Comparison of ENCODE assay signal across 15 cellular contexts in the genomic region with DNA sequence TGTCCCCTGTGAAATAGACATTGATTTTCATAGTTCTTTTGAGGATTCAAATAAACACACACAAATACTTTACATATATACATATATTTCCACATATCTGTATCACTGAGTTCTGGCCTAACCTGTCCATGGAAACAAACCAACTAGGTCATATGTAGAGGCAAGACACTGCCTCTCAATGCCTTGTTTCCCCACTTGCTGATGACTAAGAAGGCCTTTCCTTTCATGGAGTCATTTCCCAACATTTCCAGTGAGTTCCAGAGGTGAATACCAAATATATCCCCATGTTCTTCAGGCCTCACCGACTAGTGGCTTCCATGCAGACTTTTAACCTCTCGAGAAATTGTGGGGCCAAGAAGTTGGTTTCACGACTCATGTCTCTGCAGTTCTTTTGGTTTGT.
DNase-seq lines count a peak whose midpoint lies in the region; ATAC-seq, FAIRE-seq and TF ChIP-seq lines count a peak whose summit lies in the region.
"Had no signal": no experiment of that assay in that cellular context is flagged by ENCODE, and none has a peak within 500 bp of the region (broad histone marks: within the 10 kb centered on the region; RNA-seq: fewer than 3 reads in every experiment).

No MANE protein-coding gene starts in this region.

- in situ Hi-C loops in mammary epithelial cell (cut with MboI; ENCODE audit: low sequenced_read_pairs in 2 of 2), result no loop called here

- H3K27me3 Mint-ChIP-seq in naive B cell, result no peaks in the 10 kb centered on the region

- peak overlapping the region in 3 of 8 donors; percentile 22 to 74 (median 50) for H3K4me3 Mint-ChIP-seq in naive B cell
- H3K4me3 Mint-ChIP-seq: CD8-positive, alpha-beta T cell had no signal

- no peaks in the 10 kb centered on the region for H3K9me3 Mint-ChIP-seq in naive B cell
- H3K9me3 Mint-ChIP-seq: CD8-positive, alpha-beta T cell had no signal

- H3K9ac ChIP-seq in BLaER1, result no peak overlapping the region; the same call in 1 of the 2 replicates
- no peak overlapping the region for H3K9ac ChIP-seq in mammary epithelial cell (ENCODE audit: insufficient read depth, low read length)

- intact Hi-C loops in mammary epithelial cell (cut with micrococcal nuclease) (no loop called here), sciatic nerve (cut with DNase I) (loop anchor here (5.0 kb wide), 1 partner anchor 1652 kb away; no protein-coding TSS in a partner anchor)

- H3K9me3 ChIP-seq in BLaER1 (no peaks in the 10 kb centered on the region), mammary epithelial cell (replicated peaks; ENCODE audit: insufficient read depth, low read length) (no peaks in the 10 kb centered on the region), right atrium auricular region (no peaks in the 10 kb centered on the region)

- FAIRE-seq in GM19239 (lab: Jason Lieb, UNC), result peak; percentile 83
- FAIRE-seq: D721Med, RCC 7860 had no signal

- TF ChIP-seq CTCF in mammary epithelial cell (conservative IDR thresholded peaks at IDR 0.05 in 1 of 2, IDR thresholded peaks at IDR 0.05 in 1 of 2; ENCODE audit: extremely low read depth in 1 of 2, insufficient read depth in 1 of 2, low read depth in 1 of 2, low read length in 2 of 2), result no peak
- TF ChIP-seq CTCF in right atrium auricular region (IDR thresholded peaks at IDR 0.05), result no peak

- dilution Hi-C loops in mammary epithelial cell (cut with HindIII; ENCODE audit: low sequenced_read_pairs), result no loop called here

- no peak overlapping the region for H2AFZ ChIP-seq in mammary epithelial cell (ENCODE audit: low read depth, low read length)

- peaks cover 97% of the 10 kb centered on the region for H3K36me3 ChIP-seq in BLaER1
- no peaks in the 10 kb centered on the region for H3K36me3 ChIP-seq in mammary epithelial cell (ENCODE audit: insufficient read depth, low read length)
- no peaks in the 10 kb centered on the region for H3K36me3 ChIP-seq in right atrium auricular region

- CTCF ChIA-PET in mammary epithelial cell (lab: Charles Lee; ENCODE audit: low non-redundant PET), result no interaction called here

- peaks cover 28 to 32% of the 10 kb centered on the region in 2 donors for H3K36me3 Mint-ChIP-seq in naive B cell

- BruUV-seq in mammary epithelial cell (replicated peaks; lab: Mats Ljungman, UMichigan), result no TSS peak

- no peak overlapping the region for H3K4me3 ChIP-seq in BLaER1
- no peak overlapping the region for H3K4me3 ChIP-seq in mammary epithelial cell (replicated peaks in 1 of 3; ENCODE audit: insufficient read depth in 1 of 3, low read depth in 2 of 3, low read length in 3 of 3)
- no peak overlapping the region for H3K4me3 ChIP-seq in right atrium auricular region

- H3K27me3 ChIP-seq in BLaER1 (no peaks in the 10 kb centered on the region), mammary epithelial cell (ENCODE audit: insufficient read depth, low read length) (no peaks in the 10 kb centered on the region), right atrium auricular region (no peaks in the 10 kb centered on the region)

- no peak for DNase-seq in GM19239 (ENCODE audit: insufficient read length, low spot score)
- peak; percentile 24 for DNase-seq in mammary epithelial cell
- no peak for DNase-seq in naive B cell
- no peak for DNase-seq in right atrium auricular region (ENCODE audit: low spot score)
- no peak for DNase-seq in iPS-NIHi7 (ENCODE audit: extremely low spot score)
- no peak for DNase-seq in sciatic nerve (ENCODE audit: low spot score)
- DNase-seq: CD8-positive, alpha-beta T cell; H7; KBM-7; NCI-H1092; NCI-H1694; SHP77 had no signal

- peaks cover 99% of the 10 kb centered on the region for H4K20me1 ChIP-seq in BLaER1
- no peaks in the 10 kb centered on the region for H4K20me1 ChIP-seq in mammary epithelial cell (ENCODE audit: insufficient read depth, low read length)

- peak overlapping the region; percentile 16 to 82 (median 45) for H3K27ac Mint-ChIP-seq in naive B cell

- H3K4me1 ChIP-seq in BLaER1 (peaks cover 89% of the 10 kb centered on the region), mammary epithelial cell (ENCODE audit: insufficient read depth, low read length) (no peaks in the 10 kb centered on the region), right atrium auricular region (no peaks in the 10 kb centered on the region)

- 82% methylated on average over 3 of the region's 3 CpGs for WGBS in mammary epithelial cell (ENCODE audit: low coverage, missing lambda C conversion rate)

- no peak for ATAC-seq in naive B cell (ENCODE audit: low read depth in 2 of 2)
- ATAC-seq in sciatic nerve, result no peak
- ATAC-seq: CD8-positive, alpha-beta T cell had no signal

- H3K4me2 ChIP-seq in BLaER1 (peak overlapping the region; percentile 94), mammary epithelial cell (ENCODE audit: insufficient read depth, low read depth, low read length) (no peak overlapping the region)

- H3K27ac ChIP-seq in BLaER1 (no peak overlapping the region), mammary epithelial cell (ENCODE audit: insufficient read depth, low read depth, low read length) (no peak overlapping the region), right atrium auricular region (no peak overlapping the region)

- no peaks in the 10 kb centered on the region for H3K79me2 ChIP-seq in mammary epithelial cell (ENCODE audit: insufficient read depth, low read length)

- peaks cover 49 to 59% (median 55%) of the 10 kb centered on the region in 3 donors for H3K4me1 Mint-ChIP-seq in naive B cell
